In the genomic region with DNA sequence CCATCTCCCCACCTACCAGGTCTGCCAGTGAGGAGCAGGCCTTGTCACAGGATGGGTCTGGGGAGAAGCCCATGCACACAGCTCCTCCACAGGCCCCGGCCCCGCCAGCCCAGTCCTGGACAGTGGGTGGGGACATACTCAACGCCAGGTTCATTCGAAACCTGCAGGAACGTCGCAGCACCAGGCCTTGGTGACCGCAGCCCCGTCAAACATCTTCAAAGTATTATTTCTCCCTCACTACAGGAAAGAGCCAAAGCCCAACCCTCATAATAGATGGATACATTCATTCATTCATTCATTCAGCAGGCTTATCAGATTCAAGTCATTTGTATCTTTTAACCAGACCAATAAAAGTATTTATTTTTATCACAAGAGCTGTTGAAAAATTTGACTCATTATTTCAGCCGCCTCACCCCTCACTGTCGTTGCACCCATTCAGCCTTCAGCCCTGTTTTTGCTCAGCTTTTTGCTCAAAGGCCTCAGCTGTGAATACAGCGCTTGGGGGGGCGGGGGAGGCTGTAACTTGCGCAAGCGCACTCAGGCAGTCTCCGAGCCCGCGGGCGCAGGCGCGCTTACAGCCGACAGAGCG, we compare ENCODE assay signal across 1 cellular context.
TF ChIP-seq lines count a peak whose summit lies in the region.

No MANE protein-coding gene starts in this region.

TF ChIP-seq in IMR-90, 13 proteins besides CTCF, POLR2A, EP300 and RAD21:
- peak; percentile 81 for TF ChIP-seq CEBPB (IDR thresholded peaks at IDR 0.05; ENCODE audit: low read depth, low read length)
- TF ChIP-seq, protein P1, sequence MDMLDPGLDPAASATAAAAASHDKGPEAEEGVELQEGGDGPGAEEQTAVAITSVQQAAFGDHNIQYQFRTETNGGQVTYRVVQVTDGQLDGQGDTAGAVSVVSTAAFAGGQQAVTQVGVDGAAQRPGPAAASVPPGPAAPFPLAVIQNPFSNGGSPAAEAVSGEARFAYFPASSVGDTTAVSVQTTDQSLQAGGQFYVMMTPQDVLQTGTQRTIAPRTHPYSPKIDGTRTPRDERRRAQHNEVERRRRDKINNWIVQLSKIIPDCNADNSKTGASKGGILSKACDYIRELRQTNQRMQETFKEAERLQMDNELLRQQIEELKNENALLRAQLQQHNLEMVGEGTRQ (IDR thresholded peaks at IDR 0.05; ENCODE audit: low read depth, low read length) = no peak
- no peak for TF ChIP-seq MAZ (IDR thresholded peaks at IDR 0.05; ENCODE audit: borderline replicate concordance, low read depth, low read length)
